ENCODE assay signal across 8 cellular contexts in the genomic region with DNA sequence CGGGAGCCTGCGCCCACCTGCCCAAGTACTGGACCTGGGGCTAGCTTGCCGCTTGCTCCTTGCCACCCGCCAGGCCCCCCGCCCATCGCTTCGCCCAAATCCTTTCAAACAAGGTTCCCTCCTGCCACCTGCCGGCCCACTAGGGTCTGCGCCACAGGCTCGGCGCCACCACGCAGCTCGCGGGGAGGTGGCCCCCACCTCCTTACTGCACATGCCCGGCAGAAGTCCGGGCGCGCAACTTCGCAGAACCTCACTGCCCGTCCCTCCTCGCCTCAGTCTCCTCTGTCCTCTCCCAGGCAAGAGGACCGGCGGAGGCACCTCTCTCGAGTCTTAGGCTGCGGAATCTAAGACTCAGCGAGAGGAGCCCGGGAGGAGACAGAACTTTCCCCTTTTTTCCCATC. TPM values are rescaled to one million over a fixed set of nuclear protein-coding genes. Genes with fewer than 3 reads are reported as not detected.
DNase-seq lines count a peak whose midpoint lies in the region; ATAC-seq and TF ChIP-seq lines count a peak whose summit lies in the region.

No MANE protein-coding gene starts in this region.

- TF ChIP-seq CTCF in gastrocnemius medialis (IDR thresholded peaks at IDR 0.05 in 4 of 5, conservative IDR thresholded peaks at IDR 0.05 in 1 of 5): peak in 4 of 5 experiments; percentile 14 to 50 (median 37)

- TF ChIP-seq POLR2A in gastrocnemius medialis (IDR thresholded peaks at IDR 0.05): no peak

- H3K9me3 ChIP-seq in gastrocnemius medialis: no peaks in the 10 kb centered on the region

- in situ Hi-C loops in gastrocnemius medialis (cut with MboI; ENCODE audit: low sequenced_read_pairs in 4 of 4): loop anchor here in 1 of 4 donors (25.0 kb wide), 1 partner anchor 602 kb away; a partner anchor contains a TSS

- H3K27me3 ChIP-seq in gastrocnemius medialis: peaks cover 17 to 27% (median 22%) of the 10 kb centered on the region in 3 donors

- no peak overlapping the region for H3K27ac ChIP-seq in gastrocnemius medialis

- ATAC-seq in gastrocnemius medialis (no peak), HG02885 (IDR thresholded peaks at IDR 0.05; ENCODE audit: poor library complexity, unreplicated experiment) (no peak)

- peak; percentile 62 for DNase-seq in Daoy (ENCODE audit: low read depth)
- peak; percentile 44 for DNase-seq in NCI-H1105 (lab: John Stamatoyannopoulos, UW)
- DNase-seq in activated T-helper 1 cell treated with Interleukin-2 at 50 U/mL for 16 hours (ENCODE audit: low read depth): peak; percentile 18
- DNase-seq in glomerular visceral epithelial cell (ENCODE audit: extremely low spot score): peak; percentile 50
- no peak for DNase-seq in gastrocnemius medialis
- DNase-seq in occipital lobe (lab: John Stamatoyannopoulos, UW): no peak
- DNase-seq in amniotic stem cell (lab: John Stamatoyannopoulos, UW): no peak

- H3K4me1 ChIP-seq in gastrocnemius medialis: peaks cover 0 to 3% of the 10 kb centered on the region in 2 donors

- peak overlapping the region in 3 of 4 donors; percentile 32 to 41 (median 38) for H3K4me3 ChIP-seq in gastrocnemius medialis

- intact Hi-C loops in gastrocnemius medialis (cut with DNase I; ENCODE audit: low total_unique reads): no loop called here

- no peaks in the 10 kb centered on the region for H3K36me3 ChIP-seq in gastrocnemius medialis

RNA-seq across cellular contexts. Expression of a gene that starts 11.2 kb away (rescaled TPM):
- total RNA-seq in Daoy (2014; rRNA removed; shearing (Covaris generic)): 1.3 and 3.1 TPM in 2 replicates
- total RNA-seq in gastrocnemius medialis (not detected), occipital lobe (0.94 TPM)

RNA-seq across cellular contexts. Expression of a gene that starts 13.0 kb away (rescaled TPM):
- total RNA-seq in Daoy (2014; rRNA removed; shearing (Covaris generic)): 286 and 344 TPM in 2 replicates
- total RNA-seq in gastrocnemius medialis: 100 to 1,000 TPM; 513 to 854 (median 781) TPM
- 344 TPM for total RNA-seq in occipital lobe

Comparison
In these comparisons a context has a peak if more than half of its experiments do, and no peak if none do; other contexts are left out.
1. DNase-seq: peak in Daoy (single experiment), NCI-H1105 (single experiment), activated T-helper 1 cell treated with Interleukin-2 at 50 U/mL for 16 hours (single experiment) and glomerular visceral epithelial cell (single experiment); none in gastrocnemius medialis (0 of 2), occipital lobe (single experiment) and amniotic stem cell (single experiment).